23 cellular contexts compared by ENCODE assay signal in the genomic region with DNA sequence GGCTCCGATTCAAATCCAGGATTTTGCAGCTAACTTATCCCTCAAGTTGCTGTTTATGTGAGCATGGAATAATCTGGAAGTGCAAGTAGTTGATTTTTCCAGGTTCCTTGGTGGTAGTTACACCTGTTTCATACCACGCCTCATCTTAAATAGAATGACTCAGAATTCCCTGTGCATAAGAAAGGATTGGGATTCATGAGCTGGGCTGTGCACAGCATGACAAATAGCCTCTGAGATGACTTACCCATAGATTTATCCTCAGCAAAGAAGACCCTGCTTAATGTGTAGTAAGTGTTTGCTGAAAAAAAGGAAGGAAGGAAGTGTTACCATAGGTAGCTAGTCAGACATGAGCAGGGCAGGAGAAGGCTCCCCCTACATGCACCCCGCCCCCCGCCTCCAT.
"Had no signal": no experiment of that assay in that cellular context is flagged by ENCODE, and none has a peak within 500 bp of the region (broad histone marks: within the 10 kb centered on the region; RNA-seq: fewer than 3 reads in every experiment).

No MANE protein-coding gene starts in this region.

- H3K4me1 ChIP-seq: SJSA1 had no signal

- H3K9me3 ChIP-seq: MG63, SJSA1 had no signal

- FAIRE-seq: RCC 7860 had no signal

- H3K27ac ChIP-seq: SJSA1, SK-N-MC had no signal

- DNase-seq: IMR-90, Karpas-422, KG1, MG63, NCI-H1092, NCI-H1105 treated with DMSO at 0.1 percent for 48 hours, NCI-H1417 treated with DMSO at 0.1 percent for 48 hours, NCI-H146, NCI-H1694 treated with DMSO at 0.1 percent for 48 hours, NCI-H1930, NCI-H2081, NCI-H2107, NCI-H2227 treated with DMSO at 0.1 percent for 48 hours, NCI-H524, NCI-H69, NCI-H774, Right ventricle myocardium superior, RPMI8226, SIG-M5, SW 1271 had no signal

- H3K27me3 ChIP-seq: MG63, SJSA1 had no signal

- H3K4me3 ChIP-seq: MG63, SJSA1, SK-N-MC had no signal

- H3K36me3 ChIP-seq: MG63, SJSA1 had no signal
